In the genomic region with DNA sequence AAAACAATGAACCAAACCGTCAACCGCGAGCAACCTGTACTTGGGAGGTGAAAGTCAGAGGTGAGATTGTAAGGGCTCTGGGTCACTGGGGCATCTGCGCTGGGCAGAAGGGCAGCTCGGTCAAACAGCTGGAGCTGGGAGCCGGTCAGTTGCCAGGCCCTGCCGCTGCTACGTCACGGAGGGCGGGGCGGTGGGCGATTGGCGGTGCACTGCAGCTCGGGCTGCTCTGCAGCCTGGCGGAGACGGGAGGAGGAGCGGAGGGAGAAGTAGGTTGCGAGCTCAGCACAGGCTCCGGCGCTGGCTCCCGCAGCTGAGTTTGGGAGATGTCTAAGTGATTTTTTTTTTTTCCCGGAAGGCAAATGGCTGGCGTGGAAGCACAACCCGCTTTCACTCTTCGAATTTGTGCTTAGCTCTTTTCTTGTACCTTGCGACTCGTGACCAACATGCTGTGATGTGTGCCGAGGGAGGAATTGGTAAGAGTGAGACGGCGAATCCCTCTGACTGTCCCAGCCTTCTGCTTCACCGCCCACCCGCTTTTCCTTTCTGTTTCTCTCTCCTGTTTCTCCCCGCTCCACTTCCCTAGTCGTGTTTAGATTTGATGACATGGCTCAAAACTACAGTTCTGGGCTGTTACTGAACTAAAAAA, we compare ENCODE assay signal across 1 cellular context.
TF ChIP-seq lines count a peak whose summit lies in the region.

A gene (plus strand): TSS at position 229 of the 646 bp plus-strand sequence. CDS start 27,266 bp downstream, outside the sequence.

TF ChIP-seq in HepG2, 621 proteins besides CTCF, POLR2A, EP300 and RAD21 (continued from another document and continues in another):
- TF ChIP-seq, protein P1, sequence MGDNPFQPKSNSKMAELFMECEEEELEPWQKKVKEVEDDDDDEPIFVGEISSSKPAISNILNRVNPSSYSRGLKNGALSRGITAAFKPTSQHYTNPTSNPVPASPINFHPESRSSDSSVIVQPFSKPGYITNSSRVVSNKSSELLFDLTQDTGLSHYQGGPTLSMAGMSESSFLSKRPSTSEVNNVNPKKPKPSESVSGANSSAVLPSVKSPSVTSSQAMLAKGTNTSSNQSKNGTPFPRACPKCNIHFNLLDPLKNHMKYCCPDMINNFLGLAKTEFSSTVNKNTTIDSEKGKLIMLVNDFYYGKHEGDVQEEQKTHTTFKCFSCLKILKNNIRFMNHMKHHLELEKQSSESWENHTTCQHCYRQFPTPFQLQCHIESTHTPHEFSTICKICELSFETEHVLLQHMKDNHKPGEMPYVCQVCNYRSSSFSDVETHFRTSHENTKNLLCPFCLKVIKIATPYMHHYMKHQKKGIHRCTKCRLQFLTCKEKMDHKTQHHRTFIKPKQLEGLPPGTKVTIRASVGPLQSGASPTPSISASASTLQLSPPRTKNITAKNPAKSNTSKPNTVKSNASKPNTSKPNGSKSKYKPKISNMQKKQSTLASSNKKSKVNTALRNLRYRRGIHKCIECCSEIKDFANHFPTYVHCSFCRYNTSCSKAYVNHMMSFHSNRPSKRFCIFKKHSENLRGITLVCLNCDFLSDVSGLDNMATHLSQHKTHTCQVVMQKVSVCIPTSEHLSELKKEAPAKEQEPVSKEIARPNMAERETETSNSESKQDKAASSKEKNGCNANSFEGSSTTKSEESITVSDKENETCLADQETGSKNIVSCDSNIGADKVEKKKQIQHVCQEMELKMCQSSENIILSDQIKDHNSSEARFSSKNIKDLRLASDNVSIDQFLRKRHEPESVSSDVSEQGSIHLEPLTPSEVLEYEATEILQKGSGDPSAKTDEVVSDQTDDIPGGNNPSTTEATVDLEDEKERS (CRISPR knock-in tag; IDR thresholded peaks at IDR 0.05): no peak
- TF ChIP-seq KDM5B (CRISPR knock-in tag; IDR thresholded peaks at IDR 0.05; ENCODE audit: borderline replicate concordance) (peak; percentile 53; the same call in 1 of the 2 replicates), SRY (CRISPR knock-in tag; IDR thresholded peaks at IDR 0.05) (no peak), YY1 (IDR thresholded peaks at IDR 0.05; ENCODE audit: insufficient read depth, insufficient replicate concordance, low read depth, low read length) (no peak), SALL1 (CRISPR knock-in tag; IDR thresholded peaks at IDR 0.05) (peak; percentile 68), ZNF282 (IDR thresholded peaks at IDR 0.05; ENCODE audit: partially characterized antibody) (no peak), ASH2L (IDR thresholded peaks at IDR 0.05; ENCODE audit: insufficient read length, low read depth, low read length) (peak; percentile 60), ZNF781 (CRISPR knock-in tag; IDR thresholded peaks at IDR 0.05; ENCODE audit: borderline replicate concordance, not compliant biosample characterization) (peak; percentile 21), NCOA1 (CRISPR knock-in tag; IDR thresholded peaks at IDR 0.05) (no peak), RFXANK (CRISPR knock-in tag; IDR thresholded peaks at IDR 0.05) (peak; percentile 58; the same call in 1 of the 2 replicates), WIZ (CRISPR knock-in tag; IDR thresholded peaks at IDR 0.05) (no peak), ZNF589 (CRISPR knock-in tag; conservative IDR thresholded peaks at IDR 0.05) (no peak), ZNF563 (CRISPR knock-in tag; IDR thresholded peaks at IDR 0.05) (no peak), ZNF749 (CRISPR knock-in tag; IDR thresholded peaks at IDR 0.05; ENCODE audit: borderline replicate concordance) (no peak), ZNF383 (CRISPR knock-in tag; IDR thresholded peaks at IDR 0.05; ENCODE audit: borderline replicate concordance) (no peak), HOXA3 (CRISPR knock-in tag; IDR thresholded peaks at IDR 0.05) (peak; percentile 79), DNMT3B (CRISPR knock-in tag; conservative IDR thresholded peaks at IDR 0.05) (no peak), ELF4 (CRISPR knock-in tag; IDR thresholded peaks at IDR 0.05; ENCODE audit: borderline replicate concordance) (no peak), CBX1 (IDR thresholded peaks at IDR 0.05; ENCODE audit: low read depth) (no peak), ZBTB7A (CRISPR knock-in tag; IDR thresholded peaks at IDR 0.05) (no peak), KMT2B (CRISPR knock-in tag; IDR thresholded peaks at IDR 0.05) (peak; percentile 76), MLLT10 (CRISPR knock-in tag; IDR thresholded peaks at IDR 0.05) (no peak), MBNL3 (CRISPR knock-in tag; conservative IDR thresholded peaks at IDR 0.05) (no peak), HNF4G (IDR thresholded peaks at IDR 0.05; ENCODE audit: borderline replicate concordance, low read depth, low read length) (no peak), HNF4G (CRISPR knock-in tag; IDR thresholded peaks at IDR 0.05; ENCODE audit: borderline replicate concordance, low read depth) (no peak), ZNF777 (CRISPR knock-in tag; IDR thresholded peaks at IDR 0.05) (peak; percentile 58; the same call in 1 of the 2 replicates)
- TF ChIP-seq, protein P2, sequence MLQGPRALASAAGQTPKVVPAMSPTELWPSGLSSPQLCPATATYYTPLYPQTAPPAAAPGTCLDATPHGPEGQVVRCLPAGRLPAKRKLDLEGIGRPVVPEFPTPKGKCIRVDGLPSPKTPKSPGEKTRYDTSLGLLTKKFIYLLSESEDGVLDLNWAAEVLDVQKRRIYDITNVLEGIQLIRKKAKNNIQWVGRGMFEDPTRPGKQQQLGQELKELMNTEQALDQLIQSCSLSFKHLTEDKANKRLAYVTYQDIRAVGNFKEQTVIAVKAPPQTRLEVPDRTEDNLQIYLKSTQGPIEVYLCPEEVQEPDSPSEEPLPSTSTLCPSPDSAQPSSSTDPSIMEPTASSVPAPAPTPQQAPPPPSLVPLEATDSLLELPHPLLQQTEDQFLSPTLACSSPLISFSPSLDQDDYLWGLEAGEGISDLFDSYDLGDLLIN (CRISPR knock-in tag; IDR thresholded peaks at IDR 0.05; ENCODE audit: borderline replicate concordance): no peak
- TF ChIP-seq, protein P3, sequence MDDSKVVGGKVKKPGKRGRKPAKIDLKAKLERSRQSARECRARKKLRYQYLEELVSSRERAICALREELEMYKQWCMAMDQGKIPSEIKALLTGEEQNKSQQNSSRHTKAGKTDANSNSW (CRISPR knock-in tag; IDR thresholded peaks at IDR 0.05; ENCODE audit: borderline replicate concordance): no peak
- TF ChIP-seq, protein P4, sequence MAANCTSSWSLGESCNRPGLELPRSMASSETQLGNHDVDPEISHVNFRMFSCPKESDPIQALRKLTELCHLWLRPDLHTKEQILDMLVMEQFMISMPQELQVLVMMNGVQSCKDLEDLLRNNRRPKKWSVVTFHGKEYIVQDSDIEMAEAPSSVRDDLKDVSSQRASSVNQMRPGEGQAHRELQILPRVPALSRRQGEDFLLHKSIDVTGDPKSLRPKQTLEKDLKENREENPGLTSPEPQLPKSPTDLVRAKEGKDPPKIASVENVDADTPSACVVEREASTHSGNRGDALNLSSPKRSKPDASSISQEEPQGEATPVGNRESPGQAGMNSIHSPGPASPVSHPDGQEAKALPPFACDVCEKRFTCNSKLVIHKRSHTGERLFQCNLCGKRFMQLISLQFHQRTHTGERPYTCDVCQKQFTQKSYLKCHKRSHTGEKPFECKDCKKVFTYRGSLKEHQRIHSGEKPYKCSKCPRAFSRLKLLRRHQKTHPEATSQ (CRISPR knock-in tag; IDR thresholded peaks at IDR 0.05; ENCODE audit: borderline replicate concordance): no peak
- TF ChIP-seq, protein P5, sequence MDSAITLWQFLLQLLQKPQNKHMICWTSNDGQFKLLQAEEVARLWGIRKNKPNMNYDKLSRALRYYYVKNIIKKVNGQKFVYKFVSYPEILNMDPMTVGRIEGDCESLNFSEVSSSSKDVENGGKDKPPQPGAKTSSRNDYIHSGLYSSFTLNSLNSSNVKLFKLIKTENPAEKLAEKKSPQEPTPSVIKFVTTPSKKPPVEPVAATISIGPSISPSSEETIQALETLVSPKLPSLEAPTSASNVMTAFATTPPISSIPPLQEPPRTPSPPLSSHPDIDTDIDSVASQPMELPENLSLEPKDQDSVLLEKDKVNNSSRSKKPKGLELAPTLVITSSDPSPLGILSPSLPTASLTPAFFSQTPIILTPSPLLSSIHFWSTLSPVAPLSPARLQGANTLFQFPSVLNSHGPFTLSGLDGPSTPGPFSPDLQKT (CRISPR knock-in tag; IDR thresholded peaks at IDR 0.05; ENCODE audit: borderline replicate concordance): no peak
- TF ChIP-seq, protein P6, sequence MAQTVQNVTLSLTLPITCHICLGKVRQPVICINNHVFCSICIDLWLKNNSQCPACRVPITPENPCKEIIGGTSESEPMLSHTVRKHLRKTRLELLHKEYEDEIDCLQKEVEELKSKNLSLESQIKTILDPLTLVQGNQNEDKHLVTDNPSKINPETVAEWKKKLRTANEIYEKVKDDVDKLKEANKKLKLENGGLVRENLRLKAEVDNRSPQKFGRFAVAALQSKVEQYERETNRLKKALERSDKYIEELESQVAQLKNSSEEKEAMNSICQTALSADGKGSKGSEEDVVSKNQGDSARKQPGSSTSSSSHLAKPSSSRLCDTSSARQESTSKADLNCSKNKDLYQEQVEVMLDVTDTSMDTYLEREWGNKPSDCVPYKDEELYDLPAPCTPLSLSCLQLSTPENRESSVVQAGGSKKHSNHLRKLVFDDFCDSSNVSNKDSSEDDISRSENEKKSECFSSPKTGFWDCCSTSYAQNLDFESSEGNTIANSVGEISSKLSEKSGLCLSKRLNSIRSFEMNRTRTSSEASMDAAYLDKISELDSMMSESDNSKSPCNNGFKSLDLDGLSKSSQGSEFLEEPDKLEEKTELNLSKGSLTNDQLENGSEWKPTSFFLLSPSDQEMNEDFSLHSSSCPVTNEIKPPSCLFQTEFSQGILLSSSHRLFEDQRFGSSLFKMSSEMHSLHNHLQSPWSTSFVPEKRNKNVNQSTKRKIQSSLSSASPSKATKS (CRISPR knock-in tag; IDR thresholded peaks at IDR 0.05): no peak
- TF ChIP-seq, protein P7, sequence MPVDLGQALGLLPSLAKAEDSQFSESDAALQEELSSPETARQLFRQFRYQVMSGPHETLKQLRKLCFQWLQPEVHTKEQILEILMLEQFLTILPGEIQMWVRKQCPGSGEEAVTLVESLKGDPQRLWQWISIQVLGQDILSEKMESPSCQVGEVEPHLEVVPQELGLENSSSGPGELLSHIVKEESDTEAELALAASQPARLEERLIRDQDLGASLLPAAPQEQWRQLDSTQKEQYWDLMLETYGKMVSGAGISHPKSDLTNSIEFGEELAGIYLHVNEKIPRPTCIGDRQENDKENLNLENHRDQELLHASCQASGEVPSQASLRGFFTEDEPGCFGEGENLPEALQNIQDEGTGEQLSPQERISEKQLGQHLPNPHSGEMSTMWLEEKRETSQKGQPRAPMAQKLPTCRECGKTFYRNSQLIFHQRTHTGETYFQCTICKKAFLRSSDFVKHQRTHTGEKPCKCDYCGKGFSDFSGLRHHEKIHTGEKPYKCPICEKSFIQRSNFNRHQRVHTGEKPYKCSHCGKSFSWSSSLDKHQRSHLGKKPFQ (CRISPR knock-in tag; IDR thresholded peaks at IDR 0.05; ENCODE audit: insufficient replicate concordance): no peak
- TF ChIP-seq, protein P8, sequence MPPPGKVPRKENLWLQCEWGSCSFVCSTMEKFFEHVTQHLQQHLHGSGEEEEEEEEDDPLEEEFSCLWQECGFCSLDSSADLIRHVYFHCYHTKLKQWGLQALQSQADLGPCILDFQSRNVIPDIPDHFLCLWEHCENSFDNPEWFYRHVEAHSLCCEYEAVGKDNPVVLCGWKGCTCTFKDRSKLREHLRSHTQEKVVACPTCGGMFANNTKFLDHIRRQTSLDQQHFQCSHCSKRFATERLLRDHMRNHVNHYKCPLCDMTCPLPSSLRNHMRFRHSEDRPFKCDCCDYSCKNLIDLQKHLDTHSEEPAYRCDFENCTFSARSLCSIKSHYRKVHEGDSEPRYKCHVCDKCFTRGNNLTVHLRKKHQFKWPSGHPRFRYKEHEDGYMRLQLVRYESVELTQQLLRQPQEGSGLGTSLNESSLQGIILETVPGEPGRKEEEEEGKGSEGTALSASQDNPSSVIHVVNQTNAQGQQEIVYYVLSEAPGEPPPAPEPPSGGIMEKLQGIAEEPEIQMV (CRISPR knock-in tag; IDR thresholded peaks at IDR 0.05; ENCODE audit: low read depth): 0 out of 2 replicates have a peak, but pooled peaks have one; percentile 40
- TF ChIP-seq, protein P9, sequence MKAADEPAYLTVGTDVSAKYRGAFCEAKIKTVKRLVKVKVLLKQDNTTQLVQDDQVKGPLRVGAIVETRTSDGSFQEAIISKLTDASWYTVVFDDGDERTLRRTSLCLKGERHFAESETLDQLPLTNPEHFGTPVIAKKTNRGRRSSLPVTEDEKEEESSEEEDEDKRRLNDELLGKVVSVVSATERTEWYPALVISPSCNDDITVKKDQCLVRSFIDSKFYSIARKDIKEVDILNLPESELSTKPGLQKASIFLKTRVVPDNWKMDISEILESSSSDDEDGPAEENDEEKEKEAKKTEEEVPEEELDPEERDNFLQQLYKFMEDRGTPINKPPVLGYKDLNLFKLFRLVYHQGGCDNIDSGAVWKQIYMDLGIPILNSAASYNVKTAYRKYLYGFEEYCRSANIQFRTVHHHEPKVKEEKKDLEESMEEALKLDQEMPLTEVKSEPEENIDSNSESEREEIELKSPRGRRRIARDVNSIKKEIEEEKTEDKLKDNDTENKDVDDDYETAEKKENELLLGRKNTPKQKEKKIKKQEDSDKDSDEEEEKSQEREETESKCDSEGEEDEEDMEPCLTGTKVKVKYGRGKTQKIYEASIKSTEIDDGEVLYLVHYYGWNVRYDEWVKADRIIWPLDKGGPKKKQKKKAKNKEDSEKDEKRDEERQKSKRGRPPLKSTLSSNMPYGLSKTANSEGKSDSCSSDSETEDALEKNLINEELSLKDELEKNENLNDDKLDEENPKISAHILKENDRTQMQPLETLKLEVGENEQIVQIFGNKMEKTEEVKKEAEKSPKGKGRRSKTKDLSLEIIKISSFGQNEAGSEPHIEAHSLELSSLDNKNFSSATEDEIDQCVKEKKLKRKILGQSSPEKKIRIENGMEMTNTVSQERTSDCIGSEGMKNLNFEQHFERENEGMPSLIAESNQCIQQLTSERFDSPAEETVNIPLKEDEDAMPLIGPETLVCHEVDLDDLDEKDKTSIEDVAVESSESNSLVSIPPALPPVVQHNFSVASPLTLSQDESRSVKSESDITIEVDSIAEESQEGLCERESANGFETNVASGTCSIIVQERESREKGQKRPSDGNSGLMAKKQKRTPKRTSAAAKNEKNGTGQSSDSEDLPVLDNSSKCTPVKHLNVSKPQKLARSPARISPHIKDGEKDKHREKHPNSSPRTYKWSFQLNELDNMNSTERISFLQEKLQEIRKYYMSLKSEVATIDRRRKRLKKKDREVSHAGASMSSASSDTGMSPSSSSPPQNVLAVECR (CRISPR knock-in tag; IDR thresholded peaks at IDR 0.05; ENCODE audit: borderline replicate concordance): peak; percentile 71; the same call in 1 of the 2 replicates
- TF ChIP-seq, protein P10, sequence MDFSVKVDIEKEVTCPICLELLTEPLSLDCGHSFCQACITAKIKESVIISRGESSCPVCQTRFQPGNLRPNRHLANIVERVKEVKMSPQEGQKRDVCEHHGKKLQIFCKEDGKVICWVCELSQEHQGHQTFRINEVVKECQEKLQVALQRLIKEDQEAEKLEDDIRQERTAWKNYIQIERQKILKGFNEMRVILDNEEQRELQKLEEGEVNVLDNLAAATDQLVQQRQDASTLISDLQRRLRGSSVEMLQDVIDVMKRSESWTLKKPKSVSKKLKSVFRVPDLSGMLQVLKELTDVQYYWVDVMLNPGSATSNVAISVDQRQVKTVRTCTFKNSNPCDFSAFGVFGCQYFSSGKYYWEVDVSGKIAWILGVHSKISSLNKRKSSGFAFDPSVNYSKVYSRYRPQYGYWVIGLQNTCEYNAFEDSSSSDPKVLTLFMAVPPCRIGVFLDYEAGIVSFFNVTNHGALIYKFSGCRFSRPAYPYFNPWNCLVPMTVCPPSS (IDR thresholded peaks at IDR 0.05): no peak
- TF ChIP-seq, protein P11, sequence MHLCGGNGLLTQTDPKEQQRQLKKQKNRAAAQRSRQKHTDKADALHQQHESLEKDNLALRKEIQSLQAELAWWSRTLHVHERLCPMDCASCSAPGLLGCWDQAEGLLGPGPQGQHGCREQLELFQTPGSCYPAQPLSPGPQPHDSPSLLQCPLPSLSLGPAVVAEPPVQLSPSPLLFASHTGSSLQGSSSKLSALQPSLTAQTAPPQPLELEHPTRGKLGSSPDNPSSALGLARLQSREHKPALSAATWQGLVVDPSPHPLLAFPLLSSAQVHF (CRISPR knock-in tag; IDR thresholded peaks at IDR 0.05): no peak
